ENCODE assay signal across 11 cellular contexts in genomic region chr19:33393286-33394005, GRCh38. TPM values are rescaled to one million over a fixed set of nuclear protein-coding genes. Genes with fewer than 3 reads are reported as not detected.
DNase-seq lines count a peak whose midpoint lies in the region; ATAC-seq and TF ChIP-seq lines count a peak whose summit lies in the region.
"Had no signal": no experiment of that assay in that cellular context is flagged by ENCODE, and none has a peak within 500 bp of the region (broad histone marks: within the 10 kb centered on the region; RNA-seq: fewer than 3 reads in every experiment).

No MANE protein-coding gene starts in this region.

- H3K4me2 ChIP-seq in SK-N-SH (no peak overlapping the region), PC-9 (no peak overlapping the region)

- H3K9ac ChIP-seq in SK-N-SH (no peak overlapping the region), subcutaneous abdominal adipose tissue (ENCODE audit: low read length in 5 of 5) (peak overlapping the region in 1 of 5 donors; percentile 51)

- H3K36me3 Mint-ChIP-seq in mesothelial cell of epicardium, result no peaks in the 10 kb centered on the region

- TF ChIP-seq EP300 in SK-N-SH (IDR thresholded peaks at IDR 0.05; ENCODE audit: borderline replicate concordance in 1 of 2, low read depth in 1 of 2, low read length in 1 of 2), result no peak

- BruUV-seq in PC-9 (replicated peaks; lab: Mats Ljungman, UMichigan), result no TSS peak

- H3K4me3 Mint-ChIP-seq in mesothelial cell of epicardium, result no peak overlapping the region

- H3K4me3 ChIP-seq in SK-N-SH (ENCODE audit: low read depth in 2 of 2, low read length in 1 of 2) (no peak overlapping the region), SJCRH30 (no peak overlapping the region), subcutaneous abdominal adipose tissue (ENCODE audit: low read depth in 1 of 5, low read length in 5 of 5) (peak overlapping the region in 1 of 5 donors; percentile 38), PC-9 (no peak overlapping the region)

- POLR2A ChIA-PET in SK-N-SH (lab: Yijun Ruan, JAX) (interaction anchor here (1.0 to 1.1 kb wide), 2 partner anchors 22 to 156 kb away, joined by 3 read pairs; no protein-coding TSS in a partner anchor), PC-9 (lab: Charles Lee; ENCODE audit: unreplicated experiment) (no interaction called here)

- peak; percentile 47 for DNase-seq in SK-N-SH
- DNase-seq in SJCRH30, result peak; percentile 40 to 55
- DNase-seq in left lobe of liver (ENCODE audit: low spot score), result peak; percentile 65
- no peak for DNase-seq in PC-9
- no peak for DNase-seq in GM10266 (ENCODE audit: extremely low spot score)
- DNase-seq in mesothelial cell of epicardium (ENCODE audit: low spot score in 2 of 2, unreplicated experiment in 2 of 2), result no peak
- DNase-seq: NCI-H446 treated with DMSO at 0.1 percent for 48 hours; stimulated activated CD4-positive, alpha-beta T cell treated with anti-CD3 and anti-CD28 coated beads, Interleukin-15, amount 100 ng/mL, for 24 hours; stimulated activated CD8-positive, alpha-beta memory T cell treated with anti-CD3 and anti-CD28 coated beads, Interleukin-4, amount 100 ng/mL, for 48 hours had no signal

- H3K36me3 ChIP-seq in SK-N-SH (replicated peaks in 1 of 2; ENCODE audit: control insufficient read depth in 1 of 2, insufficient read depth in 2 of 2, low read length in 1 of 2), result peaks cover 0 to 2% of the 10 kb centered on the region in 2 experiments
- H3K36me3 ChIP-seq in SJCRH30, result no peaks in the 10 kb centered on the region
- H3K36me3 ChIP-seq in subcutaneous abdominal adipose tissue (ENCODE audit: control insufficient read depth in 5 of 5, insufficient read depth in 5 of 5, low read length in 5 of 5), result peaks cover 0 to 7% (median 0%) of the 10 kb centered on the region in 5 donors
- H3K36me3 ChIP-seq in PC-9 (ENCODE audit: low read depth), result no peaks in the 10 kb centered on the region

- H3K79me2 ChIP-seq in SK-N-SH (ENCODE audit: insufficient read depth) (no peaks in the 10 kb centered on the region), PC-9 (ENCODE audit: low read depth) (no peaks in the 10 kb centered on the region)

- no peaks in the 10 kb centered on the region for H3F3A ChIP-seq in SK-N-SH (replicated peaks; ENCODE audit: insufficient read depth)
- peaks cover 10% of the 10 kb centered on the region; the same call in 1 of the 2 replicates for H3F3A ChIP-seq in PC-9 (ENCODE audit: insufficient read depth, low read depth)

- H3K4me1 ChIP-seq in SK-N-SH (ENCODE audit: control insufficient read depth in 1 of 2, insufficient read depth in 2 of 2, low read depth in 1 of 2, low read length in 1 of 2) (peaks cover 0 to 41% of the 10 kb centered on the region in 2 experiments; a peak in 1 of 4 replicates), SJCRH30 (peaks cover 49% of the 10 kb centered on the region), subcutaneous abdominal adipose tissue (ENCODE audit: control insufficient read depth in 5 of 5, insufficient read depth in 5 of 5, low read length in 5 of 5) (peaks cover 28 to 98% (median 95%) of the 10 kb centered on the region in 5 donors), PC-9 (replicated peaks; ENCODE audit: insufficient read depth) (peaks cover 6% of the 10 kb centered on the region)

- WGBS in SK-N-SH (ENCODE audit: low lambda C conversion rate), result 90% methylated on average over 11 of the region's 21 CpGs

- H3K9me3 ChIP-seq in SK-N-SH (no peaks in the 10 kb centered on the region), SJCRH30 (replicated peaks) (no peaks in the 10 kb centered on the region), subcutaneous abdominal adipose tissue (ENCODE audit: control insufficient read depth in 5 of 5, low read length in 5 of 5) (no peaks in the 10 kb centered on the region), PC-9 (ENCODE audit: insufficient read depth, low read depth) (no peaks in the 10 kb centered on the region)

- no peak overlapping the region for H3K27ac Mint-ChIP-seq in mesothelial cell of epicardium

- no peaks in the 10 kb centered on the region for H3K27me3 Mint-ChIP-seq in mesothelial cell of epicardium (ENCODE audit: low read depth)

- intact Hi-C loops in PC-9 (cut with micrococcal nuclease; ENCODE audit: unreplicated experiment), result no loop called here

- no peak for TF ChIP-seq CTCF in SK-N-SH (IDR thresholded peaks at IDR 0.05)
- no peak for TF ChIP-seq CTCF in PC-9 (conservative IDR thresholded peaks at IDR 0.05)
- no peak for TF ChIP-seq CTCF in GM10266 (IDR thresholded peaks at IDR 0.05; ENCODE audit: control insufficient read depth, insufficient read depth, low read depth, missing control alignments)
- no peak for TF ChIP-seq CTCF in mesothelial cell of epicardium (IDR thresholded peaks at IDR 0.05; ENCODE audit: unreplicated experiment)

- H3K27me3 ChIP-seq in SK-N-SH (ENCODE audit: insufficient read depth), result no peaks in the 10 kb centered on the region
- H3K27me3 ChIP-seq in SJCRH30, result no peaks in the 10 kb centered on the region
- no peaks in the 10 kb centered on the region for H3K27me3 ChIP-seq in subcutaneous abdominal adipose tissue (ENCODE audit: control insufficient read depth in 5 of 5, insufficient read depth in 4 of 5, low read length in 5 of 5)
- H3K27me3 ChIP-seq in PC-9 (ENCODE audit: insufficient read depth, low read depth), result no peaks in the 10 kb centered on the region

- peaks cover 7% of the 10 kb centered on the region for H3K4me1 Mint-ChIP-seq in mesothelial cell of epicardium

- H2AFZ ChIP-seq in SK-N-SH (ENCODE audit: low read depth), result no peak overlapping the region
- H2AFZ ChIP-seq in PC-9, result no peak overlapping the region

- H3K27ac ChIP-seq in SK-N-SH (ENCODE audit: low read depth in 2 of 2, low read length in 1 of 2) (no peak overlapping the region), SJCRH30 (no peak overlapping the region), subcutaneous abdominal adipose tissue (ENCODE audit: low read depth, low read length) (peak overlapping the region; percentile 63), PC-9 (no peak overlapping the region)

- no peaks in the 10 kb centered on the region for H3K9me2 ChIP-seq in SK-N-SH
- no peaks in the 10 kb centered on the region for H3K9me2 ChIP-seq in PC-9 (ENCODE audit: insufficient read depth)

- H3K9me3 Mint-ChIP-seq in mesothelial cell of epicardium, result no peaks in the 10 kb centered on the region

- peaks cover 22% of the 10 kb centered on the region for H4K20me1 ChIP-seq in SK-N-SH (ENCODE audit: insufficient read depth)
- peaks cover 10% of the 10 kb centered on the region; the same call in 1 of the 2 replicates for H4K20me1 ChIP-seq in PC-9 (ENCODE audit: insufficient read depth)

- no peak for TF ChIP-seq RAD21 in SK-N-SH (IDR thresholded peaks at IDR 0.05; ENCODE audit: low read length)

- CTCF ChIA-PET in SK-N-SH (lab: Yijun Ruan, JAX) (interaction anchor here (2.0 to 22.5 kb wide), 3 partner anchors 9 to 152 kb away, joined by 7 to 511 read pairs (median 118); no protein-coding TSS in a partner anchor), PC-9 (lab: Charles Lee) (no interaction called here)

- ATAC-seq in SK-N-SH treated with all-trans-retinoic acid at 6 μM for 48 hours (no peak), left lobe of liver (peak; percentile 5)

TF ChIP-seq in SK-N-SH, 30 proteins besides CTCF, POLR2A, EP300 and RAD21 (continues in another document):
- no peak for TF ChIP-seq MEF2A (IDR thresholded peaks at IDR 0.05; ENCODE audit: borderline replicate concordance, low read depth)
- no peak for TF ChIP-seq SIN3A (IDR thresholded peaks at IDR 0.05; ENCODE audit: borderline replicate concordance, low read depth, low read length)
- TF ChIP-seq GABPA (IDR thresholded peaks at IDR 0.05; ENCODE audit: low read depth), result no peak

TF ChIP-seq in SK-N-SH treated with all-trans-retinoic acid at 6 μM for 48 hours, 23 proteins besides CTCF, POLR2A, EP300 and RAD21 (continues in another document):
- no peak for TF ChIP-seq ZC3H10 (CRISPR knock-in tag; IDR thresholded peaks at IDR 0.05)
- TF ChIP-seq CSDC2 (CRISPR knock-in tag; IDR thresholded peaks at IDR 0.05), result no peak
- no peak for TF ChIP-seq ESRRG (CRISPR knock-in tag; IDR thresholded peaks at IDR 0.05)
- no peak for TF ChIP-seq RARB (CRISPR knock-in tag; IDR thresholded peaks at IDR 0.05)
- TF ChIP-seq ARNTL (CRISPR knock-in tag; IDR thresholded peaks at IDR 0.05; ENCODE audit: borderline replicate concordance, low read depth), result no peak
- TF ChIP-seq CSRNP3 (CRISPR knock-in tag; IDR thresholded peaks at IDR 0.05), result no peak
- no peak for TF ChIP-seq POU6F1 (CRISPR knock-in tag; IDR thresholded peaks at IDR 0.05; ENCODE audit: borderline replicate concordance, low read depth)
- TF ChIP-seq ZFP3 (CRISPR knock-in tag; IDR thresholded peaks at IDR 0.05), result no peak
- TF ChIP-seq PPARA (CRISPR knock-in tag; IDR thresholded peaks at IDR 0.05; ENCODE audit: borderline replicate concordance), result no peak
- TF ChIP-seq ZNF8 (CRISPR knock-in tag; IDR thresholded peaks at IDR 0.05), result no peak

RNA-seq across cellular contexts. Expression of gene CEBPG, which starts 19.9 kb away (rescaled TPM):
- polyA plus RNA-seq in SK-N-SH (2012; rRNA removed), result 9.1 and 9.5 TPM in 2 replicates
- polyA plus RNA-seq in SK-N-SH (2012; cell fraction: cytosol; rRNA removed), result 10.7 and 12.3 TPM in 2 replicates
- 6.8 and 9.6 TPM in 2 replicates for polyA plus RNA-seq in SK-N-SH (2012; cell fraction: nucleus; rRNA removed)
- total RNA-seq in SJCRH30 (2014; rRNA removed; shearing (Covaris generic)), result 30.0 and 36.6 TPM in 2 replicates
- total RNA-seq in left lobe of liver (15.5 TPM), PC-9 (2021) (31.0 and 33.4 TPM in 2 replicates), mesothelial cell of epicardium (19.5 to 20.6 TPM (median 19.8 TPM) in 3 replicates)

Comparison
In these comparisons a context has a peak if more than half of its experiments do, and no peak if none do; other contexts are left out.
1. DNase-seq: peak in SK-N-SH (single experiment), SJCRH30 (2 of 2) and left lobe of liver (single experiment); none in PC-9 (0 of 2), GM10266 (single experiment) and mesothelial cell of epicardium (0 of 2).